21 cellular contexts compared by ENCODE assay signal in genomic region chr14:72254202-72254939, GRCh38.
"Had no signal": no experiment of that assay in that cellular context is flagged by ENCODE, and none has a peak within 500 bp of the region (broad histone marks: within the 10 kb centered on the region; RNA-seq: fewer than 3 reads in every experiment).

No MANE protein-coding gene starts in this region.

- H3K36me3 Mint-ChIP-seq: activated naive CD8-positive, alpha-beta T cell treated with anti-CD3 and anti-CD28 coated beads, Interleukin-2, amount 10 ng/mL, durations not matched to agents 7 days and 5 days; brain; immature natural killer cell; stimulated activated effector memory CD8-positive, alpha-beta T cell treated with anti-CD3 and anti-CD28 coated beads, Interleukin-12 subunit alpha, Interleukin-12 subunit beta, amount 100 ng/mL, for 72 hours; type B pancreatic cell had no signal

- H3K27me3 Mint-ChIP-seq: brain, type B pancreatic cell had no signal

- H3K4me3 ChIP-seq: dorsolateral prefrontal cortex, heart right ventricle, lower lobe of right lung, ovary, right lobe of liver, stomach, testis had no signal

- H3K27me3 ChIP-seq: dorsolateral prefrontal cortex, heart right ventricle, ovary, right lobe of liver, stomach, testis had no signal

- H3K4me1 Mint-ChIP-seq: activated naive CD8-positive, alpha-beta T cell treated with anti-CD3 and anti-CD28 coated beads, Interleukin-2, amount 10 ng/mL, durations not matched to agents 7 days and 5 days; immature natural killer cell had no signal

- H3K36me3 ChIP-seq: heart right ventricle, lower lobe of right lung, ovary, right lobe of liver, stomach, WERI-Rb-1 had no signal

- H3K4me3 Mint-ChIP-seq: activated CD4-positive, alpha-beta memory T cell treated with anti-CD3 and anti-CD28 coated beads for 36 hours; activated naive CD8-positive, alpha-beta T cell treated with anti-CD3 and anti-CD28 coated beads, Interleukin-2, amount 10 ng/mL, durations not matched to agents 7 days and 5 days; activated T-helper 1 cell treated with anti-CD3 and anti-CD28 coated beads, Interleukin-12 subunit alpha, Interleukin-12 subunit beta, Interleukin-2, Interleukin-4 antibody, amounts not matched to agents 30 ng/mL and 10 ng/mL and 1 ng/mL, durations not matched to agents 14 hours and 24 hours and 36 hours; brain; immature natural killer cell; stimulated activated effector memory CD8-positive, alpha-beta T cell treated with anti-CD3 and anti-CD28 coated beads, Interleukin-12 subunit alpha, Interleukin-12 subunit beta, amount 100 ng/mL, for 72 hours; type B pancreatic cell had no signal

- ATAC-seq: right lobe of liver had no signal

- H3K4me1 ChIP-seq: lower lobe of right lung, right lobe of liver, stomach, testis had no signal

- H3K9me3 ChIP-seq: lower lobe of right lung, ovary, right lobe of liver, testis had no signal

- DNase-seq: activated CD4-positive, alpha-beta memory T cell treated with anti-CD3 and anti-CD28 coated beads for 36 hours; activated naive CD4-positive, alpha-beta T cell; activated naive CD8-positive, alpha-beta T cell treated with anti-CD3 and anti-CD28 coated beads, Interleukin-2, amount 10 ng/mL, durations not matched to agents 7 days and 5 days; activated T-cell treated with anti-CD3 and anti-CD28 coated beads for 4 hours; caudate nucleus; dorsolateral prefrontal cortex; heart right ventricle; immature natural killer cell; kidney glomerular epithelial cell; lower lobe of right lung; ovary; right lobe of liver; stimulated activated CD4-positive, alpha-beta T cell treated with anti-CD3 and anti-CD28 coated beads, Interleukin-4, amount 100 ng/mL, for 24 hours; stomach; SW 1271; testis; WERI-Rb-1 had no signal

- H3K27ac ChIP-seq: dorsolateral prefrontal cortex, heart right ventricle, lower lobe of right lung, ovary, right lobe of liver, stomach, testis, WERI-Rb-1 had no signal

- H3K27ac Mint-ChIP-seq: activated CD4-positive, alpha-beta memory T cell treated with anti-CD3 and anti-CD28 coated beads for 36 hours; activated naive CD8-positive, alpha-beta T cell treated with anti-CD3 and anti-CD28 coated beads, Interleukin-2, amount 10 ng/mL, durations not matched to agents 7 days and 5 days; immature natural killer cell; stimulated activated effector memory CD8-positive, alpha-beta T cell treated with anti-CD3 and anti-CD28 coated beads, Interleukin-12 subunit alpha, Interleukin-12 subunit beta, amount 100 ng/mL, for 72 hours; type B pancreatic cell had no signal
